24 cellular contexts compared by ENCODE assay signal in the genomic region with DNA sequence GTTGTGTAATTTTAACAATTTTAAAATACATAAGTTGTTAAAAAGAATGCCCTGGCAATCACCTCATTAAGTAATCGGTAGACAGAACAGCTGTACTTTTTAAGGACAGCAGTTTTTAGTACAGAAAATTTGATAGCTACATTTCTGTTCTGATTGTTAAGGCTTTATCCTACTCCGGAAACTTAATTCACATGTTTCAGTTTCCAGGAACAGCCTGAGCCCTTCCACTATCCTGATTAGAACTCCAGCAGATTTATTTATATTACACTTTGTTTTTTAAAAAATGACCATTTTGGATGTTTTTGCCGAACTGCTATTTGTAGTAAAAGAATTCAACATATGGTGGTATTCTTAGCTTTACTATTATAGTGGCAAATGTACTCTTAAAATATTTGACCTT. TPM values are rescaled to one million over a fixed set of nuclear protein-coding genes. Genes with fewer than 3 reads are reported as not detected.
A peak's percentile ranks its signal among the peaks of the same experiment; 100 is the strongest.
DNase-seq lines count a peak whose midpoint lies in the region; ATAC-seq, FAIRE-seq and TF ChIP-seq lines count a peak whose summit lies in the region.
"Had no signal": no experiment of that assay in that cellular context is flagged by ENCODE, and none has a peak within 500 bp of the region (broad histone marks: within the 10 kb centered on the region; RNA-seq: fewer than 3 reads in every experiment).

No MANE protein-coding gene starts in this region.

- peak; percentile 5 for FAIRE-seq in TTC549 (lab: Jason Lieb, UNC)
- FAIRE-seq: A549, colon, GM12891, kidney had no signal

- H2AFZ ChIP-seq in hepatocyte: no peak overlapping the region

- H4K20me1 ChIP-seq in hepatocyte (ENCODE audit: insufficient read depth, poor library complexity, severe bottlenecking): peaks cover 100% of the 10 kb centered on the region

- in situ Hi-C loops in gastrocnemius medialis (cut with MboI; ENCODE audit: low sequenced_read_pairs in 4 of 4): loop anchor here in 1 of 4 donors (25.0 kb wide), 1 partner anchor 243 kb away; the partner anchor contains the start of gene VAMP4

- ATAC-seq in gastrocnemius medialis (peak in 1 of 2 donors; percentile 19), aorta (ENCODE audit: low FRiP score) (no peak)
- ATAC-seq: A549 had no signal

- H3K27ac ChIP-seq in hepatocyte (peak overlapping the region; percentile 10), gastrocnemius medialis (peak overlapping the region; percentile 36 to 63 (median 44)), testis (peak overlapping the region in 1 of 2 donors; percentile 57), aorta (ENCODE audit: low read depth in 1 of 2, low read length in 2 of 2) (peak overlapping the region in 1 of 2 donors; percentile 67)
- H3K27ac ChIP-seq: A549, BLaER1 had no signal

- 75% methylated on average over 3 of the region's 3 CpGs for WGBS in hepatocyte (ENCODE audit: low lambda C conversion rate, missing lambda C conversion rate)
- 22 to 36% methylated on average over 3 of the region's 3 CpGs for WGBS in testis, 2 donors
- WGBS in aorta, 2 donors: 2 to 6% methylated on average over 3 of the region's 3 CpGs

- intact Hi-C loops in activated naive CD4-positive, alpha-beta T cell treated with anti-CD3 and anti-CD28 coated beads for 36 hours (cut with micrococcal nuclease): loop anchor here (1.0 kb wide), 1 partner anchor 8 kb away; no protein-coding TSS in a partner anchor
- intact Hi-C loops in gastrocnemius medialis (cut with DNase I; ENCODE audit: low total_unique reads) (no loop called here), testis (cut with DNase I; ENCODE audit: low total_unique reads) (no loop called here), aorta (cut with DNase I) (no loop called here)

- CTCF ChIA-PET in activated naive CD4-positive, alpha-beta T cell treated with anti-CD3 and anti-CD28 coated beads for 36 hours (lab: Charles Lee): interaction anchor here (0.6 to 1.8 kb wide), 2 partner anchors 9 to 138 kb away, joined by 6 to 7 read pairs; partner anchors contain the start of gene PRRC2C
- CTCF ChIA-PET in activated naive CD4-positive, alpha-beta T cell treated with anti-CD3 and anti-CD28 coated beads, Interleukin-2, amount 10 ng/mL, durations not matched to agents 7 days and 5 days (lab: Charles Lee): no interaction called here

- H3K27ac Mint-ChIP-seq in activated naive CD4-positive, alpha-beta T cell treated with anti-CD3 and anti-CD28 coated beads for 36 hours: peak overlapping the region; percentile 41
- H3K27ac Mint-ChIP-seq in activated naive CD4-positive, alpha-beta T cell treated with anti-CD3 and anti-CD28 coated beads, Interleukin-2, amount 10 ng/mL, durations not matched to agents 7 days and 5 days: no peak overlapping the region
- no peak overlapping the region for H3K27ac Mint-ChIP-seq in progenitor cell of endocrine pancreas

- H3K4me3 Mint-ChIP-seq in activated naive CD4-positive, alpha-beta T cell treated with anti-CD3 and anti-CD28 coated beads for 36 hours: no peak overlapping the region
- H3K4me3 Mint-ChIP-seq in activated naive CD4-positive, alpha-beta T cell treated with anti-CD3 and anti-CD28 coated beads, Interleukin-2, amount 10 ng/mL, durations not matched to agents 7 days and 5 days: no peak overlapping the region
- no peak overlapping the region for H3K4me3 Mint-ChIP-seq in progenitor cell of endocrine pancreas (ENCODE audit: low read depth)

- H3K4me1 Mint-ChIP-seq in activated naive CD4-positive, alpha-beta T cell treated with anti-CD3 and anti-CD28 coated beads for 36 hours (ENCODE audit: low read depth): peaks cover 79% of the 10 kb centered on the region
- H3K4me1 Mint-ChIP-seq in activated naive CD4-positive, alpha-beta T cell treated with anti-CD3 and anti-CD28 coated beads, Interleukin-2, amount 10 ng/mL, durations not matched to agents 7 days and 5 days: peaks cover 57% of the 10 kb centered on the region
- H3K4me1 Mint-ChIP-seq in progenitor cell of endocrine pancreas (ENCODE audit: low read depth): peaks cover 14% of the 10 kb centered on the region

- H3K36me3 Mint-ChIP-seq in activated naive CD4-positive, alpha-beta T cell treated with anti-CD3 and anti-CD28 coated beads for 36 hours (ENCODE audit: low read depth): peaks cover 31% of the 10 kb centered on the region
- peaks cover 44% of the 10 kb centered on the region for H3K36me3 Mint-ChIP-seq in activated naive CD4-positive, alpha-beta T cell treated with anti-CD3 and anti-CD28 coated beads, Interleukin-2, amount 10 ng/mL, durations not matched to agents 7 days and 5 days
- peaks cover 1% of the 10 kb centered on the region for H3K36me3 Mint-ChIP-seq in progenitor cell of endocrine pancreas (ENCODE audit: insufficient read depth)

- TF ChIP-seq POLR2A in gastrocnemius medialis (IDR thresholded peaks at IDR 0.05) (no peak), testis (IDR thresholded peaks at IDR 0.05) (no peak)

- TF ChIP-seq CTCF in hepatocyte (IDR thresholded peaks at IDR 0.05; ENCODE audit: poor library complexity): no peak
- no peak for TF ChIP-seq CTCF in gastrocnemius medialis (IDR thresholded peaks at IDR 0.05 in 4 of 5, conservative IDR thresholded peaks at IDR 0.05 in 1 of 5)
- TF ChIP-seq CTCF in testis (IDR thresholded peaks at IDR 0.05): no peak
- no peak for TF ChIP-seq CTCF in progenitor cell of endocrine pancreas (IDR thresholded peaks at IDR 0.05; ENCODE audit: unreplicated experiment)

- no peak for DNase-seq in activated naive CD4-positive, alpha-beta T cell treated with anti-CD3 and anti-CD28 coated beads for 36 hours
- no peak for DNase-seq in activated naive CD4-positive, alpha-beta T cell treated with anti-CD3 and anti-CD28 coated beads, Interleukin-2, amount 10 ng/mL, durations not matched to agents 7 days and 5 days
- no peak for DNase-seq in hepatocyte (ENCODE audit: low spot score)
- DNase-seq in gastrocnemius medialis: no peak
- DNase-seq in testis: no peak
- no peak for DNase-seq in progenitor cell of endocrine pancreas (ENCODE audit: low spot score, unreplicated experiment)
- no peak for DNase-seq in aorta
- DNase-seq: activated CD4-positive, CD25-positive, alpha-beta regulatory T cell; activated gamma-delta T cell; anterior cingulate cortex; DMS 273 treated with DMSO at 0.1 percent for 48 hours; hippocampal formation; Kasumi-1; kidney; NCI-H1105; NCI-H526 treated with DMSO at 0.1 percent for 48 hours; SIG-M5; substantia nigra had no signal

- no peak overlapping the region for H3K4me3 ChIP-seq in hepatocyte
- peak overlapping the region in 1 of 4 donors; percentile 1 for H3K4me3 ChIP-seq in gastrocnemius medialis
- no peak overlapping the region for H3K4me3 ChIP-seq in testis
- no peak overlapping the region for H3K4me3 ChIP-seq in aorta (ENCODE audit: low read length in 2 of 2)
- H3K4me3 ChIP-seq: A549, BLaER1, vagina had no signal

- H3K27me3 ChIP-seq in hepatocyte (no peaks in the 10 kb centered on the region), gastrocnemius medialis (no peaks in the 10 kb centered on the region), testis (no peaks in the 10 kb centered on the region), aorta (ENCODE audit: control insufficient read depth in 1 of 2, insufficient read depth in 2 of 2, low read length in 1 of 2) (no peaks in the 10 kb centered on the region)
- H3K27me3 ChIP-seq: BLaER1, vagina had no signal

- H3K9me3 Mint-ChIP-seq in activated naive CD4-positive, alpha-beta T cell treated with anti-CD3 and anti-CD28 coated beads for 36 hours: no peaks in the 10 kb centered on the region
- no peaks in the 10 kb centered on the region for H3K9me3 Mint-ChIP-seq in activated naive CD4-positive, alpha-beta T cell treated with anti-CD3 and anti-CD28 coated beads, Interleukin-2, amount 10 ng/mL, durations not matched to agents 7 days and 5 days
- no peaks in the 10 kb centered on the region for H3K9me3 Mint-ChIP-seq in progenitor cell of endocrine pancreas (ENCODE audit: low read depth)

- H3K36me3 ChIP-seq in hepatocyte (replicated peaks; ENCODE audit: insufficient read depth, low read depth) (no peaks in the 10 kb centered on the region), gastrocnemius medialis (no peaks in the 10 kb centered on the region), testis (ENCODE audit: low read depth, missing control alignments) (no peaks in the 10 kb centered on the region), aorta (ENCODE audit: control insufficient read depth in 1 of 2, insufficient read depth in 2 of 2, low read length in 1 of 2) (peaks cover 0 to 2% of the 10 kb centered on the region in 2 donors)
- H3K36me3 ChIP-seq: vagina had no signal

- H3K4me2 ChIP-seq in hepatocyte: no peak overlapping the region
- H3K4me2 ChIP-seq: A549, BLaER1 had no signal

- H3K79me2 ChIP-seq in hepatocyte: peaks cover 100% of the 10 kb centered on the region

- H3K4me1 ChIP-seq in hepatocyte (ENCODE audit: insufficient read depth) (no peaks in the 10 kb centered on the region), gastrocnemius medialis (peaks cover 55 to 61% of the 10 kb centered on the region in 2 donors), testis (peaks cover 11% of the 10 kb centered on the region), aorta (ENCODE audit: control insufficient read depth in 1 of 2, insufficient read depth in 2 of 2, low read length in 2 of 2) (peaks cover 5 to 7% of the 10 kb centered on the region in 2 donors)

- no peaks in the 10 kb centered on the region for H3K9me2 ChIP-seq in hepatocyte (replicated peaks; ENCODE audit: insufficient read depth)

- H3K9me3 ChIP-seq in hepatocyte (ENCODE audit: low read depth) (no peaks in the 10 kb centered on the region), gastrocnemius medialis (no peaks in the 10 kb centered on the region), testis (no peaks in the 10 kb centered on the region), aorta (ENCODE audit: control insufficient read depth, low read length) (no peaks in the 10 kb centered on the region)
- H3K9me3 ChIP-seq: A549, vagina had no signal

- no peaks in the 10 kb centered on the region for H3K27me3 Mint-ChIP-seq in activated naive CD4-positive, alpha-beta T cell treated with anti-CD3 and anti-CD28 coated beads for 36 hours (ENCODE audit: low read depth)
- no peaks in the 10 kb centered on the region for H3K27me3 Mint-ChIP-seq in activated naive CD4-positive, alpha-beta T cell treated with anti-CD3 and anti-CD28 coated beads, Interleukin-2, amount 10 ng/mL, durations not matched to agents 7 days and 5 days
- no peaks in the 10 kb centered on the region for H3K27me3 Mint-ChIP-seq in progenitor cell of endocrine pancreas

RNA-seq across cellular contexts. Expression of gene PRRC2C, which starts 8.8 kb away (rescaled TPM):
- total RNA-seq in activated naive CD4-positive, alpha-beta T cell treated with anti-CD3 and anti-CD28 coated beads for 36 hours: 100 to 1,000 TPM; 199 to 206 TPM
- total RNA-seq in hepatocyte: 85.2 and 102 TPM in 2 replicates
- 120 and 147 TPM in 2 replicates for polyA plus RNA-seq in hepatocyte
- total RNA-seq in gastrocnemius medialis: 10 to 100 TPM; 40.9 to 45.7 (median 42.0) TPM
- 100 to 1,000 TPM; 114 to 128 TPM for total RNA-seq in testis
- polyA plus RNA-seq in testis (ENCODE audit: insufficient read depth, low read depth, low replicate concordance): 67.0 TPM
- 210 and 213 TPM in 2 replicates for total RNA-seq in progenitor cell of endocrine pancreas
- 100 to 1,000 TPM; 170 to 181 TPM for total RNA-seq in aorta
- polyA plus RNA-seq in aorta: 100 to 1,000 TPM in 1 of 2 donors, 10 to 100 TPM in 1; 19.2 to 193 TPM
